In the genomic region with DNA sequence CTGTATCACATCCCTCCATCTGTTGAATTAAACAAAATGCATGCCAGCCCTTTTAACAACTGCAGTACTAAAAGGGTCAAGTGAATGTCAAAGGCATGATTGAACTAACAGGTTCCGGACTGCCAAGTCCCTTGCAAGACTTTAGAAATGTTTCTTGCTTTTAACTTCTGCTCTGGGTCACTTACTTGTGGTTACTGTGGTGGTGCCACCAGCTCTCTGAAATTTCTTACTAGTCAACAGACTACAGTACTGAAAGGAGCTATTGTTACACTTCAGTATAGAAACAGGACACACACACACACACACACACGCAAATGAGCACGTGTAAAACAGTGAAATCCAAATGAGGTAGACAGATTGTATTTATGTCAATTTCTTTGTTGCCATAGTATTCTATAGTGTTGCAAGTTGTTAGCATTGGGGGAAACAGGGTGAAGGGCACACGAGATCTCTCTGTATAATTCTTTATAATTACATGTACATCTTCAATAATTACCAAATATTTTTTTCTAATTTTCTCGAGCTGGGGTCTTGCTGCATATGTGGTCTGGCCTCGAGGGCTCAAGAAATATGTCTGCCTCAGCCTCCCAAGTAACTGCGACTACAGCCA, we compare ENCODE assay signal across 10 cellular contexts.
A peak's percentile ranks its signal among the peaks of the same experiment; 100 is the strongest.
DNase-seq lines count a peak whose midpoint lies in the region; ATAC-seq lines count a peak whose summit lies in the region.
"Had no signal": no experiment of that assay in that cellular context is flagged by ENCODE, and none has a peak within 500 bp of the region (broad histone marks: within the 10 kb centered on the region; RNA-seq: fewer than 3 reads in every experiment).

No MANE protein-coding gene starts in this region.

- peaks cover 8 to 12% of the 10 kb centered on the region in 2 donors for H3K27me3 Mint-ChIP-seq in stimulated activated naive B cell treated with anti-CD40 and anti-IgM and Interleukin-4, amounts not matched to agents 10 μg/mL and 1 μg/mL and 100 μg/mL, for 72 hours

- peaks cover 0 to 2% of the 10 kb centered on the region in 2 donors for H3K9me3 Mint-ChIP-seq in stimulated activated naive B cell treated with anti-CD40 and anti-IgM and Interleukin-4, amounts not matched to agents 10 μg/mL and 1 μg/mL and 100 μg/mL, for 72 hours

- no peak overlapping the region for H3K27ac Mint-ChIP-seq in stimulated activated naive B cell treated with anti-CD40 and anti-IgM and Interleukin-4, amounts not matched to agents 10 μg/mL and 1 μg/mL and 100 μg/mL, for 72 hours

- DNase-seq in kidney tubule cell (ENCODE audit: low spot score), result peak; percentile 79
- no peak for DNase-seq in T1000 (lab: John Stamatoyannopoulos, UW)
- no peak for DNase-seq in LoVo (ENCODE audit: low spot score)
- DNase-seq in NCI-H1436 treated with DMSO at 0.1 percent for 48 hours (lab: John Stamatoyannopoulos, UW), result no peak
- DNase-seq in stimulated activated naive B cell treated with anti-CD40 and anti-IgM and Interleukin-4, amounts not matched to agents 10 μg/mL and 1 μg/mL and 100 μg/mL, for 72 hours, result no peak
- DNase-seq: amygdala, nucleus accumbens had no signal

- no peaks in the 10 kb centered on the region for H3K36me3 Mint-ChIP-seq in stimulated activated naive B cell treated with anti-CD40 and anti-IgM and Interleukin-4, amounts not matched to agents 10 μg/mL and 1 μg/mL and 100 μg/mL, for 72 hours

- no peak overlapping the region for H3K4me3 Mint-ChIP-seq in stimulated activated naive B cell treated with anti-CD40 and anti-IgM and Interleukin-4, amounts not matched to agents 10 μg/mL and 1 μg/mL and 100 μg/mL, for 72 hours

- H3K4me1 Mint-ChIP-seq in stimulated activated naive B cell treated with anti-CD40 and anti-IgM and Interleukin-4, amounts not matched to agents 10 μg/mL and 1 μg/mL and 100 μg/mL, for 72 hours, result no peaks in the 10 kb centered on the region

- ATAC-seq in GM18861 (IDR thresholded peaks at IDR 0.05; ENCODE audit: unreplicated experiment), result peak; percentile 86
- peak; percentile 66 for ATAC-seq in HG02610 (IDR thresholded peaks at IDR 0.05; ENCODE audit: unreplicated experiment)
- peak; percentile 76 for ATAC-seq in HG03565 (IDR thresholded peaks at IDR 0.05; ENCODE audit: unreplicated experiment)
- ATAC-seq in stimulated activated naive B cell treated with anti-CD40 and anti-IgM and Interleukin-4, amounts not matched to agents 10 μg/mL and 1 μg/mL and 100 μg/mL, for 72 hours (replicated peaks), result no peak

Comparison
In these comparisons a context has a peak if more than half of its experiments do, and no peak if none do; other contexts are left out.
1. ATAC-seq: peak in GM18861 (single experiment), HG02610 (single experiment) and HG03565 (single experiment); none in stimulated activated naive B cell treated with anti-CD40 and anti-IgM and Interleukin-4, amounts not matched to agents 10 μg/mL and 1 μg/mL and 100 μg/mL, for 72 hours (0 of 2).